Comparison of ENCODE assay signal across 26 cellular contexts in genomic region chr6:89787660-89788338, GRCh38.
"Had no signal": no experiment of that assay in that cellular context is flagged by ENCODE, and none has a peak within 500 bp of the region (broad histone marks: within the 10 kb centered on the region; RNA-seq: fewer than 3 reads in every experiment).

No MANE protein-coding gene starts in this region.

- H3K4me3 ChIP-seq: heart left ventricle, pancreas, psoas muscle, spleen, testis, vagina had no signal

- ATAC-seq: activated CD4-positive, CD25-positive, alpha-beta regulatory T cell treated with anti-CD3 and anti-CD28 coated beads, Interleukin-2, amount 50 U/mL, for 24 hours; activated naive CD8-positive, alpha-beta T cell treated with anti-CD3 and anti-CD28 coated beads, Interleukin-2, amount 50 U/mL, for 24 hours; effector memory CD8-positive, alpha-beta T cell; heart left ventricle; pancreas; psoas muscle had no signal

- DNase-seq: activated CD4-positive, alpha-beta T cell treated with anti-CD3 and anti-CD28 coated beads for 48 hours; activated CD4-positive, alpha-beta T cell treated with anti-CD3 and anti-CD28 coated beads, Interleukin-2, amount 50 U/mL, for 48 hours; activated CD8-positive, alpha-beta memory T cell treated with anti-CD3 and anti-CD28 coated beads for 24 hours; activated effector memory CD4-positive, alpha-beta T cell treated with anti-CD3 and anti-CD28 coated beads, Interleukin-2, amount 50 U/mL, for 16 hours; activated naive CD4-positive, alpha-beta T cell treated with anti-CD3 and anti-CD28 coated beads, Interleukin-2, amount 50 U/mL, for 16 hours; activated naive CD8-positive, alpha-beta T cell treated with anti-CD3 and anti-CD28 coated beads, Interleukin-2, amount 50 U/mL, for 24 hours; amygdala; caudate nucleus; cortex of kidney; effector memory CD8-positive, alpha-beta T cell; foreskin fibroblast; heart left ventricle; mammary epithelial cell; naive B cell; nephron progenitor cell; pancreas; psoas muscle; spleen; stimulated activated naive CD4-positive, alpha-beta T cell treated with Interleukin-2 at 50 U/mL for 16 hours; SW 1271; T-helper 9 cell; testis; trophoblast cell had no signal

- H3K27me3 ChIP-seq: heart left ventricle, pancreas, spleen, testis, vagina had no signal

- H3K4me1 ChIP-seq: pancreas, psoas muscle, spleen, testis, vagina had no signal

- H3K27ac ChIP-seq: heart left ventricle, pancreas, psoas muscle, spleen, testis, vagina, VCaP had no signal

- H3K9me3 ChIP-seq: pancreas, psoas muscle, testis, vagina had no signal
